8 cellular contexts compared by ENCODE assay signal in the genomic region with DNA sequence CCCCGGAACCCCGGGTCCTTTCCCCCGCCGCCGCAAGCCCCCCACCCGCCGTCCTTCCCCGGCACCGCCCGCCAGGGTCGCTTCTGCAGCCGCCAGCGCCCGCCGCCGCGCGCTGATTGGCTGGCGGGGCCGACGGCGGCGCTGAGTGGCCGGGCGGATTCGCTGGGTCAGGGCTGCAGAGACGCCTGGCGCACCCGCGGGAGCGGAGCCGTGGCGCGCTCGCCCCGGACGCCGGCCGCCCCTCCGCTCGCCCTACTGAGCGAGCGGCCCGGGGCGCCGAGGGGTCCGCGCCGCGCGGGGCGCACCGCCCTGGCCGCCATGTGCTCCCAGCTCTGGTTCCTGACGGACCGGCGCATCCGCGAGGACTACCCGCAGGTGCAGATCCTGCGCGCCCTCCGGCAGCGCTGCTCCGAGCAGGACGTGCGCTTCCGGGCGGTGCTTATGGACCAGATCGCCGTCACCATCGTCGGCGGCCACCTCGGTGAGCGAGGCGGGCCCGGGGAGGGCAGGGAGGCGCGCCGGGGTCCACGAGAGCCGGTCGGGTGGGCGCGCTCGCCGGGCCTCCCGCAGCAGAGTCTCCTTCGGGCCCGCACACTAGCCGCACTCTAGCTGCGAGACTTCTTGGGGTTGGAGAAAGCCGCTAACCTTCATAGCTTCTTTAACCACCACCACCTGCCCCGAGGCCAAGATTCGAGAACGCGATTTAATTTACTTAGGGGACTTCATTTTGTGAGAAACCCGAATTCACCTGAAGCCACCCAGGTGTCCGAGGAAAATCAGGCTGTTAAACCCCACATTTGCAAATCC. TPM values are rescaled to one million over a fixed set of nuclear protein-coding genes. Genes with fewer than 3 reads are reported as not detected.
DNase-seq lines count a peak whose midpoint lies in the region; ATAC-seq and TF ChIP-seq lines count a peak whose summit lies in the region.

Gene RIMKLA (plus strand): TSS at position 176 of the 807 bp plus-strand sequence. CDS start 143 bp downstream, at position 319.

- peak; percentile 91 for ATAC-seq in GM18502 (IDR thresholded peaks at IDR 0.05; ENCODE audit: poor library complexity, unreplicated experiment)
- ATAC-seq in HG02943 (IDR thresholded peaks at IDR 0.05; ENCODE audit: low read depth, unreplicated experiment), result peak; percentile 60
- peak; percentile 88 for ATAC-seq in activated CD8-positive, alpha-beta memory T cell treated with anti-CD3 and anti-CD28 coated beads, Interleukin-2, amount 10 ng/mL, durations not matched to agents 7 days and 5 days

- DNase-seq in A673 (ENCODE audit: low spot score) (peak; percentile 53), NCI-H2227 treated with DMSO at 0.1 percent for 48 hours (lab: John Stamatoyannopoulos, UW) (peak; percentile 65), epithelial cell of esophagus (ENCODE audit: low read depth) (peak; percentile 51), stomach (peak; percentile 69)
- DNase-seq in activated CD8-positive, alpha-beta memory T cell treated with anti-CD3 and anti-CD28 coated beads, Interleukin-2, amount 10 ng/mL, durations not matched to agents 7 days and 5 days, result peak; percentile 54

- no peaks in the 10 kb centered on the region for H3K9me3 Mint-ChIP-seq in activated CD8-positive, alpha-beta memory T cell treated with anti-CD3 and anti-CD28 coated beads, Interleukin-2, amount 10 ng/mL, durations not matched to agents 7 days and 5 days (ENCODE audit: low read depth)

- BruUV-seq in A673 (replicated peaks; lab: Mats Ljungman, UMichigan), result no TSS peak

- H3K4me1 ChIP-seq in A673 (ENCODE audit: insufficient read depth, low read length, poor library complexity, severe bottlenecking), result no peaks in the 10 kb centered on the region
- H3K4me1 ChIP-seq in muscle layer of colon (ENCODE audit: insufficient read depth, low read length), result peaks cover 8% of the 10 kb centered on the region
- H3K4me1 ChIP-seq in stomach, result peaks cover 9 to 19% (median 12%) of the 10 kb centered on the region in 4 donors

- peaks cover 46% of the 10 kb centered on the region for H3K27me3 Mint-ChIP-seq in activated CD8-positive, alpha-beta memory T cell treated with anti-CD3 and anti-CD28 coated beads, Interleukin-2, amount 10 ng/mL, durations not matched to agents 7 days and 5 days

- 1 to 5% (median 1%) methylated on average over 13 to 99 of the region's 100 CpGs for WGBS in stomach, 5 donors

- TF ChIP-seq EP300 in stomach (IDR thresholded peaks at IDR 0.05), result no peak

- TF ChIP-seq POLR2A in stomach (IDR thresholded peaks at IDR 0.05), result no peak

- no peak for TF ChIP-seq CTCF in A673 (conservative IDR thresholded peaks at IDR 0.05; ENCODE audit: low read depth, low read length)
- no peak for TF ChIP-seq CTCF in epithelial cell of esophagus (IDR thresholded peaks at IDR 0.05; ENCODE audit: insufficient read depth, low read depth, low read length, missing control alignments)
- TF ChIP-seq CTCF in stomach (IDR thresholded peaks at IDR 0.05), result no peak

- H3K9me3 ChIP-seq in A673 (ENCODE audit: low read depth, low read length, poor library complexity, severe bottlenecking) (no peaks in the 10 kb centered on the region), muscle layer of colon (ENCODE audit: low read length) (no peaks in the 10 kb centered on the region), stomach (no peaks in the 10 kb centered on the region)

- H3K27me3 ChIP-seq in A673 (replicated peaks; ENCODE audit: insufficient read depth, low read depth, low read length, poor library complexity), result peaks cover 47% of the 10 kb centered on the region
- H3K27me3 ChIP-seq in muscle layer of colon (ENCODE audit: control insufficient read depth in 1 of 2, insufficient read depth in 2 of 2, low read length in 2 of 2), result no peaks in the 10 kb centered on the region
- H3K27me3 ChIP-seq in stomach, result peaks cover 0 to 24% (median 7%) of the 10 kb centered on the region in 3 donors

- POLR2A ChIA-PET in A673 (lab: Charles Lee; ENCODE audit: low non-redundant PET), result no interaction called here

- H3K36me3 ChIP-seq in A673 (ENCODE audit: insufficient read depth, low read length, poor library complexity, severe bottlenecking), result no peaks in the 10 kb centered on the region
- H3K36me3 ChIP-seq in muscle layer of colon (ENCODE audit: insufficient read depth, low read length), result no peaks in the 10 kb centered on the region
- no peaks in the 10 kb centered on the region for H3K36me3 ChIP-seq in stomach

- peak within 1 kb of the TSS; percentile 45 for H3K4me3 ChIP-seq in A673 (ENCODE audit: low read depth, low read length, poor library complexity, severe bottlenecking)
- no peak within 1 kb of the TSS for H3K4me3 ChIP-seq in epithelial cell of esophagus (ENCODE audit: low read length)
- H3K4me3 ChIP-seq in muscle layer of colon (ENCODE audit: low read depth in 1 of 2, low read length in 2 of 2), result peak within 1 kb of the TSS; percentile 52 to 57
- H3K4me3 ChIP-seq in stomach, result peak within 1 kb of the TSS; percentile 64 to 80 (median 68)

- no peak within 1 kb of the TSS for H3K27ac Mint-ChIP-seq in activated CD8-positive, alpha-beta memory T cell treated with anti-CD3 and anti-CD28 coated beads, Interleukin-2, amount 10 ng/mL, durations not matched to agents 7 days and 5 days

- intact Hi-C loops in A673 (cut with micrococcal nuclease; ENCODE audit: unreplicated experiment) (no loop called here), stomach (cut with DNase I; ENCODE audit: low total_unique reads) (no loop called here)

- H3K9ac ChIP-seq in muscle layer of colon (ENCODE audit: low read length), result no peak within 1 kb of the TSS

- peak within 1 kb of the TSS; percentile 74 for H3K4me3 Mint-ChIP-seq in activated CD8-positive, alpha-beta memory T cell treated with anti-CD3 and anti-CD28 coated beads, Interleukin-2, amount 10 ng/mL, durations not matched to agents 7 days and 5 days

- peaks cover 11% of the 10 kb centered on the region for H3K4me1 Mint-ChIP-seq in activated CD8-positive, alpha-beta memory T cell treated with anti-CD3 and anti-CD28 coated beads, Interleukin-2, amount 10 ng/mL, durations not matched to agents 7 days and 5 days

- H3K27ac ChIP-seq in A673 (ENCODE audit: low read depth, low read length, poor library complexity, severe bottlenecking) (no peak within 1 kb of the TSS), muscle layer of colon (ENCODE audit: low read depth, low read length) (no peak within 1 kb of the TSS), stomach (peak within 1 kb of the TSS in 3 of 5 donors; percentile 50 to 78 (median 53))

- CTCF ChIA-PET in A673 (lab: Charles Lee), result no interaction called here
- CTCF ChIA-PET in activated CD8-positive, alpha-beta memory T cell treated with anti-CD3 and anti-CD28 coated beads, Interleukin-2, amount 10 ng/mL, durations not matched to agents 7 days and 5 days (lab: Charles Lee), result interaction anchor here (1.6 kb wide), 1 partner anchor 207 kb away, joined by 4 read pairs; no protein-coding TSS in a partner anchor

- H3K36me3 Mint-ChIP-seq in activated CD8-positive, alpha-beta memory T cell treated with anti-CD3 and anti-CD28 coated beads, Interleukin-2, amount 10 ng/mL, durations not matched to agents 7 days and 5 days, result no peaks in the 10 kb centered on the region

RNA-seq across cellular contexts. Expression of gene RIMKLA, which starts in this region (rescaled TPM):
- total RNA-seq in A673 (2021), result 0.04 and 0.24 TPM in 2 replicates
- total RNA-seq in activated CD8-positive, alpha-beta memory T cell treated with anti-CD3 and anti-CD28 coated beads, Interleukin-2, amount 10 ng/mL, durations not matched to agents 7 days and 5 days, result 1 to 10 TPM; 1.3 to 1.5 TPM
- 10 to 100 TPM in 2 of 5 donors, 1 to 10 TPM in 1, under 1 TPM in 1, not detected in 1; 0.55 to 12.7 (median 6.7) TPM for total RNA-seq in stomach
- polyA plus RNA-seq in stomach, result under 1 TPM; 0.15 to 0.56 (median 0.33) TPM

Comparison
In these comparisons a context has a peak if more than half of its experiments do, and no peak if none do; other contexts are left out.
1. Peak in DNase-seq and H3K4me3 ChIP-seq in A673; RNA of the gene not detected or under 1 TPM.
2. H3K27ac ChIP-seq: peak in stomach (3 of 5); none in A673 (single experiment) and muscle layer of colon (single experiment).
3. Peak in every context shown above with its lines, with median percentiles within 50 percentile points of each other: DNase-seq and ATAC-seq.